Comparison of ENCODE assay signal across 21 cellular contexts in genomic region chr2:181421131-181421458, GRCh38. TPM values are rescaled to one million over a fixed set of nuclear protein-coding genes. Genes with fewer than 3 reads are reported as not detected.
DNase-seq lines count a peak whose midpoint lies in the region; ATAC-seq, FAIRE-seq and TF ChIP-seq lines count a peak whose summit lies in the region.
"Had no signal": no experiment of that assay in that cellular context is flagged by ENCODE, and none has a peak within 500 bp of the region (broad histone marks: within the 10 kb centered on the region; RNA-seq: fewer than 3 reads in every experiment).

No MANE protein-coding gene starts in this region.

- H3K4me2 ChIP-seq in Loucy (ENCODE audit: low read depth, low read length, poor library complexity, severe bottlenecking) (peak overlapping the region; percentile 34), GM12878 (ENCODE audit: control insufficient read depth, insufficient read depth) (peak overlapping the region; percentile 17; the same call in 1 of the 2 replicates)

- H2AFZ ChIP-seq in Loucy (ENCODE audit: low read length) (peak overlapping the region; percentile 56), GM12878 (ENCODE audit: control insufficient read depth, low read depth, low read length) (peak overlapping the region; percentile 73)

- intact Hi-C loops in GM12878 (cut with micrococcal nuclease; ENCODE audit: unreplicated experiment): no loop called here

- H3K4me1 ChIP-seq in Loucy (ENCODE audit: insufficient read depth, low read length, poor library complexity, severe bottlenecking) (peaks cover 29% of the 10 kb centered on the region), GM12878 (ENCODE audit: control insufficient read depth, insufficient read depth, low read length) (peaks cover 10% of the 10 kb centered on the region), thymus (ENCODE audit: control insufficient read depth, insufficient read depth, low read length) (peaks cover 12% of the 10 kb centered on the region)
- H3K4me1 ChIP-seq: ascending aorta, foreskin keratinocyte, tibial nerve had no signal

- no peak for TF ChIP-seq POLR2A in GM12878 (IDR thresholded peaks at IDR 0.05; ENCODE audit: low read depth, low read length)

- no peaks in the 10 kb centered on the region for H3K27me3 Mint-ChIP-seq in activated naive CD4-positive, alpha-beta T cell treated with anti-CD3 and anti-CD28 coated beads, Interleukin-2, amount 50 U/mL, for 24 hours

- RAD21 ChIA-PET in GM12878 (lab: Charles Lee; ENCODE audit: unreplicated experiment): interaction anchor here (1.4 kb wide), 1 partner anchor 18 kb away, joined by 3 read pairs; no protein-coding TSS in a partner anchor

- SMC1A ChIA-PET in GM12878 (lab: Charles Lee; ENCODE audit: uncharacterized antibody, unreplicated experiment): interaction anchor here (0.6 to 1.0 kb wide), 6 partner anchors 10 to 293 kb away, joined by 3 to 5 read pairs (median 3); no protein-coding TSS in a partner anchor

- no peak for DNase-seq in activated naive CD4-positive, alpha-beta T cell treated with anti-CD3 and anti-CD28 coated beads, Interleukin-2, amount 50 U/mL, for 16 hours
- DNase-seq in GM12878 (ENCODE audit: low read depth, low spot score) (no peak), NCI-H1694 treated with DMSO at 0.1 percent for 48 hours (lab: John Stamatoyannopoulos, UW) (no peak)
- DNase-seq in stimulated activated naive CD4-positive, alpha-beta T cell treated with Interleukin-2 at 50 U/mL for 16 hours (lab: John Stamatoyannopoulos, UW): no peak
- DNase-seq: foreskin keratinocyte; KBM-7; left lung; NCI-H1105 treated with DMSO at 0.1 percent for 48 hours; NCI-H2171 treated with DMSO at 0.1 percent for 48 hours; NK-92 treated with Interleukin-12 subunit alpha and Interleukin-12 subunit beta, amount 100 ng/mL, for 24 hours; ovary; stimulated activated CD4-positive, alpha-beta T cell treated with anti-CD3 and anti-CD28 coated beads, Interleukin-2, amount 100 ng/mL, for 48 hours had no signal

- H3K27me3 ChIP-seq in Loucy (ENCODE audit: insufficient read depth, low read length, poor library complexity, severe bottlenecking) (no peaks in the 10 kb centered on the region), GM12878 (replicated peaks in 1 of 2; ENCODE audit: control insufficient read depth in 2 of 2, insufficient read depth in 2 of 2, low read length in 1 of 2) (no peaks in the 10 kb centered on the region), thymus (ENCODE audit: control insufficient read depth, insufficient read depth) (no peaks in the 10 kb centered on the region)
- H3K27me3 ChIP-seq: ascending aorta, foreskin keratinocyte, left lung, ovary, tibial nerve had no signal

- peak overlapping the region; percentile 26 for H3K4me3 Mint-ChIP-seq in activated naive CD4-positive, alpha-beta T cell treated with anti-CD3 and anti-CD28 coated beads, Interleukin-2, amount 50 U/mL, for 24 hours
- H3K4me3 Mint-ChIP-seq: WTC11 had no signal

- H3K9ac ChIP-seq in Loucy (ENCODE audit: low read depth, low read length, poor library complexity, severe bottlenecking) (peak overlapping the region; percentile 9), GM12878 (ENCODE audit: control insufficient read depth, insufficient read depth, low read length) (no peak overlapping the region)

- TF ChIP-seq CTCF in Loucy (conservative IDR thresholded peaks at IDR 0.05; ENCODE audit: low read length): no peak
- no peak for TF ChIP-seq CTCF in GM12878 (IDR thresholded peaks at IDR 0.05 in 2 of 3, conservative IDR thresholded peaks at IDR 0.05 in 1 of 3; ENCODE audit: control insufficient read depth in 2 of 3, extremely low read depth in 1 of 3, insufficient read depth in 1 of 3, low read depth in 3 of 3, low read length in 3 of 3)

- peaks cover 20% of the 10 kb centered on the region for H3K4me1 Mint-ChIP-seq in activated naive CD4-positive, alpha-beta T cell treated with anti-CD3 and anti-CD28 coated beads, Interleukin-2, amount 50 U/mL, for 24 hours

- no peak overlapping the region for H3K4me3 ChIP-seq in Loucy (ENCODE audit: low read length, poor library complexity, severe bottlenecking)
- H3K4me3 ChIP-seq in GM12878: no peak overlapping the region
- H3K4me3 ChIP-seq in thymus (ENCODE audit: low read length): no peak overlapping the region
- H3K4me3 ChIP-seq: ascending aorta, left lung, ovary, tibial nerve had no signal

- no peaks in the 10 kb centered on the region for H3K36me3 Mint-ChIP-seq in activated naive CD4-positive, alpha-beta T cell treated with anti-CD3 and anti-CD28 coated beads, Interleukin-2, amount 50 U/mL, for 24 hours
- H3K36me3 Mint-ChIP-seq: WTC11 had no signal

- no peaks in the 10 kb centered on the region for H4K20me1 ChIP-seq in Loucy (ENCODE audit: insufficient read depth, low read length, poor library complexity, severe bottlenecking)
- no peaks in the 10 kb centered on the region for H4K20me1 ChIP-seq in GM12878 (ENCODE audit: control insufficient read depth, insufficient read depth)

- no peaks in the 10 kb centered on the region for H3K9me3 Mint-ChIP-seq in activated naive CD4-positive, alpha-beta T cell treated with anti-CD3 and anti-CD28 coated beads, Interleukin-2, amount 50 U/mL, for 24 hours

- 32% methylated on average over 1 of the region's 1 CpG for WGBS in GM12878 (ENCODE audit: insufficient coverage, insufficient replicate concordance, low lambda C conversion rate, missing lambda C conversion rate)
- 56% methylated on average over 1 of the region's 1 CpG for WGBS in thymus

- peak; percentile 17; the same call in 2 of the 3 replicates for ATAC-seq in GM12878
- no peak for ATAC-seq in GM21723 (IDR thresholded peaks at IDR 0.05; ENCODE audit: unreplicated experiment)
- ATAC-seq: foreskin keratinocyte, left lung had no signal

- H3K9me2 ChIP-seq in Loucy (replicated peaks; ENCODE audit: low read depth, low read length): no peaks in the 10 kb centered on the region

- CTCF ChIA-PET in GM12878 (lab: Yijun Ruan, JAX): interaction anchor here (0.9 to 1.0 kb wide), 2 partner anchors 10 to 45 kb away, joined by 3 to 5 read pairs; no protein-coding TSS in a partner anchor

- POLR2A ChIA-PET in GM12878 (lab: Charles Lee): no interaction called here

- no peak for FAIRE-seq in GM12878 (lab: Jason Lieb, UNC)
- FAIRE-seq: colon, endothelial cell of umbilical vein had no signal

- peak overlapping the region; percentile 83 for H3K27ac Mint-ChIP-seq in activated naive CD4-positive, alpha-beta T cell treated with anti-CD3 and anti-CD28 coated beads, Interleukin-2, amount 50 U/mL, for 24 hours
- H3K27ac Mint-ChIP-seq: WTC11 had no signal

- H3K9me3 ChIP-seq in Loucy (ENCODE audit: insufficient read depth, low read depth, low read length) (no peaks in the 10 kb centered on the region), GM12878 (replicated peaks; ENCODE audit: control insufficient read depth, insufficient read depth, low read length) (no peaks in the 10 kb centered on the region), thymus (ENCODE audit: control insufficient read depth) (peaks cover 1% of the 10 kb centered on the region)
- H3K9me3 ChIP-seq: ascending aorta, ovary had no signal

- no peak for TF ChIP-seq RAD21 in GM12878 (IDR thresholded peaks at IDR 0.05; ENCODE audit: insufficient read depth, low read depth, low read length)

- H3K79me2 ChIP-seq in Loucy (ENCODE audit: insufficient read depth, low read length) (no peaks in the 10 kb centered on the region), GM12878 (ENCODE audit: control insufficient read depth, insufficient read depth, low read length) (no peaks in the 10 kb centered on the region)

- H3K36me3 ChIP-seq in Loucy (ENCODE audit: insufficient read depth, low read length) (no peaks in the 10 kb centered on the region), GM12878 (ENCODE audit: control insufficient read depth in 2 of 2, insufficient read depth in 2 of 2, low read length in 1 of 2) (no peaks in the 10 kb centered on the region), thymus (ENCODE audit: control insufficient read depth, insufficient read depth) (no peaks in the 10 kb centered on the region)
- H3K36me3 ChIP-seq: ascending aorta, left lung, ovary, tibial nerve had no signal

- in situ Hi-C loops in GM12878 (cut with MboI): no loop called here

- no peaks in the 10 kb centered on the region for H3F3A ChIP-seq in Loucy (ENCODE audit: low read depth)

- H3K27ac ChIP-seq in GM12878 (ENCODE audit: control insufficient read depth, insufficient read depth) (peak overlapping the region; percentile 56), thymus (ENCODE audit: low read depth) (peak overlapping the region; percentile 80)
- H3K27ac ChIP-seq: ascending aorta, foreskin keratinocyte, left lung, ovary, tibial nerve had no signal

- no TSS peak for BruUV-seq in GM12878 (replicated peaks; lab: Mats Ljungman, UMichigan)

- no peak for TF ChIP-seq EP300 in GM12878 (IDR thresholded peaks at IDR 0.05; ENCODE audit: borderline replicate concordance in 1 of 2, control insufficient read depth in 1 of 2, low read depth in 2 of 2, low read length in 2 of 2)

TF ChIP-seq in GM12878, 131 proteins besides CTCF, POLR2A, EP300 and RAD21 (continues in another document):
- TF ChIP-seq IKZF1 (conservative IDR thresholded peaks at IDR 0.05) (no peak), MTA2 (IDR thresholded peaks at IDR 0.05; ENCODE audit: low read depth) (no peak), ZNF24 (IDR thresholded peaks at IDR 0.05) (no peak)

RNA-seq across cellular contexts. Expression of gene ITGA4, which starts 36.1 kb away (rescaled TPM):
- 729 TPM in 2 replicates for total RNA-seq in GM12878 (2013; cell fraction: nucleolus; rRNA removed)
- total RNA-seq in GM12878 (2014; rRNA removed) (76.2 and 83.9 TPM in 2 replicates), GM12878 (2014; rRNA removed; fragmentation: Illumina TruSeq; extraction: Trizol) (79.5 and 84.7 TPM in 2 replicates), GM12878 (2021) (75.0 and 87.9 TPM in 2 replicates)
- 43.3 TPM for polyA plus RNA-seq in GM12878 (2011; ENCODE audit: low read depth)
- polyA plus RNA-seq in GM12878 (2011; rRNA removed) (25.0 and 34.6 TPM in 2 replicates), GM12878 (2014; fragmentation: Illumina TruSeq; extraction: Trizol) (55.6 and 72.1 TPM in 2 replicates), GM12878 (2014; fragmentation: Nextera tagmentation; extraction: Ambion mirVana) (10 to 100 TPM; 12.4 to 16.2 TPM), GM12878 (2014; rRNA removed) (36.4 and 46.6 TPM in 2 replicates), GM12878 (2016; fragmentation: Nextera tagmentation; extraction: Ambion mirVana) (10 to 100 TPM; 71.4 to 79.3 TPM), thymus (40.3 TPM)
- 7.1 and 9.2 TPM in 2 replicates for polyA plus RNA-seq in GM12878 (2011; cell fraction: cytosol; rRNA removed)
- 36.0 and 42.5 TPM in 2 replicates for polyA plus RNA-seq in GM12878 (2011; cell fraction: nucleus; rRNA removed)
- polyA plus RNA-seq in GM12878 (2012): 65.1 and 66.2 TPM in 2 replicates
- 37.7 and 40.0 TPM in 2 replicates for polyA minus RNA-seq in GM12878 (2011; rRNA and poly(A)+ RNA removed)
- polyA minus RNA-seq in GM12878 (2011; cell fraction: cytosol; rRNA and poly(A)+ RNA removed): 10.8 and 13.6 TPM in 2 replicates
- polyA minus RNA-seq in GM12878 (2011; cell fraction: nucleus; rRNA and poly(A)+ RNA removed): 99.4 and 174 TPM in 2 replicates
